In the genomic region with DNA sequence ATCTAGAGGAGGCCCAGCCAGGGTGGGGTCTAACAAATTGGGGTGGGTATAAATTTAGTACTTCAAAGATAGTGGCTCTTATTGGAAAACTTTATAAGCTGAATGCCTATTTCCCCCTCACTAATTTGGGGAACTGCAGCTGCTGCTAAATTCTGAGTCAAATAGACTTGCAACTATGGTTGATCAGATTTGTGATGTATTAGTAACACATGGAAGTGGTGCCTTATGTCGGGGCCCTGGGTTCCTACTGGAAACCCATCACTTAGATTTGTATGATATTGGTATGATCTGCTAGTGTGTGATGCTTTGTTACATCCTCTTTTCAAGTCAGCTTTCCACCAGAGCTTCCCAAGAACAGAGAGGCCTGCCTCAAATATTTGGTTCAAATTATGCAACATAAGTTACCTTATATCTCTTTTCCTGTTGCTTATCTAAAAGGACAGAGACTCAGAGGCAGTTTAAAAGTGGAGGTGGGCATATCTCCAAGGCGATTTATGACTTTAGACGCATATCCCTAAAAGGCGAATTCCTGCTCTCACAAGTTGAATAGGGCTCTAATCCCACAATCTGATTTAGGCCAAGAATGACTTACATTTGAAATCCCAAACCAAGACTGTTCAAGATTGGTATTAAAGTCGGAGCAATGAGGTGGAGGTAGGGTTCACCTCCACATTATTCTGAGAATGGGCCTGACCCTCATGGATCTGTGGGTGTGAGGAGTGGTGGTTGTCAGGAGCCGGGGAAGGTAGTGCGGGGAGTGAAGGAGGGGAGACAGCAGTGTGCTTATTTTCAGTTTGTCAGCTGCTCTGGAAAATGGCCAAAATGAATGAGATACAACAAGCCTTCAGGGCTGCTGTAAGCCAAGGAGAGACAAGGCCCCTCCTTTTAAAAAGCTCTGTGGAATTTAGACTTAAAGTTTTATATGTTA, we compare ENCODE assay signal across 1 cellular context.
TF ChIP-seq lines count a peak whose summit lies in the region.

No MANE protein-coding gene starts in this region.

TF ChIP-seq in K562, 482 proteins besides CTCF, POLR2A, EP300 and RAD21 (continued from another document):
- TF ChIP-seq, protein P1, sequence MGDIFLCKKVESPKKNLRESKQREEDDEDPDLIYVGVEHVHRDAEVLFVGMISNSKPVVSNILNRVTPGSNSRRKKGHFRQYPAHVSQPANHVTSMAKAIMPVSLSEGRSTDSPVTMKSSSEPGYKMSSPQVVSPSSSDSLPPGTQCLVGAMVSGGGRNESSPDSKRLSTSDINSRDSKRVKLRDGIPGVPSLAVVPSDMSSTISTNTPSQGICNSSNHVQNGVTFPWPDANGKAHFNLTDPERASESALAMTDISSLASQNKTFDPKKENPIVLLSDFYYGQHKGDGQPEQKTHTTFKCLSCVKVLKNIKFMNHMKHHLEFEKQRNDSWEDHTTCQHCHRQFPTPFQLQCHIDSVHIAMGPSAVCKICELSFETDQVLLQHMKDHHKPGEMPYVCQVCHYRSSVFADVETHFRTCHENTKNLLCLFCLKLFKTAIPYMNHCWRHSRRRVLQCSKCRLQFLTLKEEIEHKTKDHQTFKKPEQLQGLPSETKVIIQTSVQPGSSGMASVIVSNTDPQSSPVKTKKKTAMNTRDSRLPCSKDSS (IDR thresholded peaks at IDR 0.05; ENCODE audit: low read depth, partially characterized antibody) = no peak
- TF ChIP-seq ARNT (IDR thresholded peaks at IDR 0.05) (no peak), TCFL5 (CRISPR knock-in tag; conservative IDR thresholded peaks at IDR 0.05) (no peak), ZNF75A (CRISPR knock-in tag; IDR thresholded peaks at IDR 0.05) (no peak), GTF2A2 (tag; IDR thresholded peaks at IDR 0.05) (no peak), RBM14 (IDR thresholded peaks at IDR 0.05; ENCODE audit: borderline replicate concordance, insufficient read depth, low read depth, low read length) (no peak)
- TF ChIP-seq, protein P2, sequence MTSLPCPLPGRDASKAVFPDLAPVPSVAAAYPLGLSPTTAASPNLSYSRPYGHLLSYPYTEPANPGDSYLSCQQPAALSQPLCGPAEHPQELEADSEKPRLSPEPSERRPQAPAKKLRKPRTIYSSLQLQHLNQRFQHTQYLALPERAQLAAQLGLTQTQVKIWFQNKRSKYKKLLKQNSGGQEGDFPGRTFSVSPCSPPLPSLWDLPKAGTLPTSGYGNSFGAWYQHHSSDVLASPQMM (CRISPR knock-in tag; IDR thresholded peaks at IDR 0.05) = no peak
TF ChIP-seq in K562: peak in this region for 9.
